Comparison of ENCODE assay signal across 25 cellular contexts in genomic region chr5:2741946-2742345, GRCh38. TPM values are rescaled to one million over a fixed set of nuclear protein-coding genes. Genes with fewer than 3 reads are reported as not detected.
"Had no signal": no experiment of that assay in that cellular context is flagged by ENCODE, and none has a peak within 500 bp of the region (broad histone marks: within the 10 kb centered on the region; RNA-seq: fewer than 3 reads in every experiment).

No MANE protein-coding gene starts in this region.

- DNase-seq: activated CD4-positive, alpha-beta T cell treated with anti-CD3 and anti-CD28 coated beads for 48 hours; activated CD8-positive, alpha-beta memory T cell treated with anti-CD3 and anti-CD28 coated beads, Interleukin-2, amount 50 U/mL, for 48 hours; activated CD8-positive, alpha-beta T cell treated with anti-CD3 and anti-CD28 coated beads, Interleukin-2, amount 10 ng/mL, durations not matched to agents 7 days and 5 days; activated gamma-delta T cell treated with Interleukin-2 at 50 U/mL for 16 hours; activated T-cell treated with anti-CD3 and anti-CD28 coated beads, Interleukin-2, amount 50 U/mL, for 72 hours; amygdala; cortex of kidney; effector memory CD8-positive, alpha-beta T cell; erythroblast; islet precursor cell; left ventricle myocardium inferior; right cardiac atrium; small intestine; stimulated activated CD4-positive, alpha-beta T cell treated with anti-CD3 and anti-CD28 coated beads, Interleukin-4, amount 100 ng/mL, for 4 hours; stimulated activated CD8-positive, alpha-beta memory T cell treated with anti-CD3 and anti-CD28 coated beads, Interleukin-4, amount 100 ng/mL, for 48 hours; stimulated activated naive CD4-positive, alpha-beta T cell treated with Interleukin-2 at 50 U/mL for 16 hours; trophoblast cell had no signal

- H3K36me3 Mint-ChIP-seq: activated naive CD8-positive, alpha-beta T cell had no signal

- H3K36me3 ChIP-seq: left ventricle myocardium inferior had no signal

- H3K4me3 Mint-ChIP-seq: activated CD8-positive, alpha-beta T cell treated with anti-CD3 and anti-CD28 coated beads, Interleukin-2, amount 10 ng/mL, durations not matched to agents 7 days and 5 days; activated naive CD8-positive, alpha-beta T cell; activated T-cell treated with anti-CD3 and anti-CD28 coated beads, Interleukin-2, amount 50 U/mL, for 72 hours; central memory CD8-positive, alpha-beta T cell; effector memory CD8-positive, alpha-beta T cell; T-helper 1 cell treated with Interleukin-12 subunit alpha and Interleukin-12 subunit beta and Interleukin-4 antibody, amounts not matched to agents 30 μg/mL and 1 μg/mL, for 36 hours had no signal

- H3K27ac ChIP-seq: left ventricle myocardium inferior had no signal

- H3K9me3 ChIP-seq: left ventricle myocardium inferior had no signal

- H3K27ac Mint-ChIP-seq: activated CD8-positive, alpha-beta T cell treated with anti-CD3 and anti-CD28 coated beads, Interleukin-2, amount 10 ng/mL, durations not matched to agents 7 days and 5 days; activated naive CD8-positive, alpha-beta T cell; activated T-cell treated with anti-CD3 and anti-CD28 coated beads, Interleukin-2, amount 50 U/mL, for 72 hours; brain; effector memory CD8-positive, alpha-beta T cell; nephron; progenitor cell of endocrine pancreas; T-helper 1 cell treated with Interleukin-12 subunit alpha and Interleukin-12 subunit beta and Interleukin-4 antibody, amounts not matched to agents 30 μg/mL and 1 μg/mL, for 36 hours; WTC11 had no signal

- H3K9me3 Mint-ChIP-seq: activated T-cell treated with anti-CD3 and anti-CD28 coated beads, Interleukin-2, amount 50 U/mL, for 72 hours; nephron; T-helper 1 cell treated with Interleukin-12 subunit alpha and Interleukin-12 subunit beta and Interleukin-4 antibody, amounts not matched to agents 30 μg/mL and 1 μg/mL, for 36 hours; WTC11 had no signal

- H3K4me1 Mint-ChIP-seq: central memory CD8-positive, alpha-beta T cell; nephron had no signal

- H3K4me3 ChIP-seq: hepatocyte, left ventricle myocardium inferior had no signal

- H2AFZ ChIP-seq: hepatocyte had no signal

- H3K79me2 ChIP-seq: hepatocyte had no signal

RNA-seq across cellular contexts. Expression of gene IRX2, which starts 9.5 kb away (rescaled TPM):
- total RNA-seq: activated CD8-positive, alpha-beta T cell treated with anti-CD3 and anti-CD28 coated beads, Interleukin-2, amount 10 ng/mL, durations not matched to agents 7 days and 5 days; activated T-cell treated with anti-CD3 and anti-CD28 coated beads, Interleukin-2, amount 50 U/mL, for 72 hours had no signal
